Comparison of ENCODE assay signal across 16 cellular contexts in genomic region chr12:112852810-112853209, GRCh38. TPM values are rescaled to one million over a fixed set of nuclear protein-coding genes. Genes with fewer than 3 reads are reported as not detected.
"Had no signal": no experiment of that assay in that cellular context is flagged by ENCODE, and none has a peak within 500 bp of the region (broad histone marks: within the 10 kb centered on the region; RNA-seq: fewer than 3 reads in every experiment).

No MANE protein-coding gene starts in this region.

- H3K36me3 Mint-ChIP-seq: natural killer cell had no signal

- H3K36me3 ChIP-seq: heart left ventricle, sigmoid colon, stomach, thoracic aorta, transverse colon had no signal

- H3K4me3 ChIP-seq: heart left ventricle, mucosa of descending colon, sigmoid colon, skin epidermis, stomach, thoracic aorta, transverse colon had no signal

- H3K9me3 Mint-ChIP-seq: natural killer cell, neural crest cell had no signal

- H3K27ac ChIP-seq: heart left ventricle, sigmoid colon, skin epidermis, stomach, thoracic aorta, transverse colon had no signal

- H3K27ac Mint-ChIP-seq: natural killer cell had no signal

- ATAC-seq: esophagus mucosa, heart left ventricle, mucosa of descending colon, natural killer cell had no signal

- H3K4me1 ChIP-seq: heart left ventricle, sigmoid colon, stomach, transverse colon had no signal

- DNase-seq: effector memory CD4-positive, alpha-beta T cell; heart left ventricle; hypothalamus; kidney glomerular epithelial cell; mucosa of descending colon; natural killer cell; posterior cingulate gyrus; sigmoid colon; stimulated activated CD4-positive, alpha-beta T cell treated with anti-CD3 and anti-CD28 coated beads, Interleukin-12 subunit alpha, Interleukin-12 subunit beta, amount 100 ng/mL, for 4 hours; stimulated activated naive CD4-positive, alpha-beta T cell; stomach; transverse colon had no signal

- H3K4me1 Mint-ChIP-seq: neural crest cell had no signal

- H3K4me3 Mint-ChIP-seq: natural killer cell, neural crest cell had no signal

RNA-seq across cellular contexts. Expression of gene OAS1, which starts 54.0 kb away (rescaled TPM):
- total RNA-seq: neural crest cell had no signal
